21 cellular contexts compared by ENCODE assay signal in the genomic region with DNA sequence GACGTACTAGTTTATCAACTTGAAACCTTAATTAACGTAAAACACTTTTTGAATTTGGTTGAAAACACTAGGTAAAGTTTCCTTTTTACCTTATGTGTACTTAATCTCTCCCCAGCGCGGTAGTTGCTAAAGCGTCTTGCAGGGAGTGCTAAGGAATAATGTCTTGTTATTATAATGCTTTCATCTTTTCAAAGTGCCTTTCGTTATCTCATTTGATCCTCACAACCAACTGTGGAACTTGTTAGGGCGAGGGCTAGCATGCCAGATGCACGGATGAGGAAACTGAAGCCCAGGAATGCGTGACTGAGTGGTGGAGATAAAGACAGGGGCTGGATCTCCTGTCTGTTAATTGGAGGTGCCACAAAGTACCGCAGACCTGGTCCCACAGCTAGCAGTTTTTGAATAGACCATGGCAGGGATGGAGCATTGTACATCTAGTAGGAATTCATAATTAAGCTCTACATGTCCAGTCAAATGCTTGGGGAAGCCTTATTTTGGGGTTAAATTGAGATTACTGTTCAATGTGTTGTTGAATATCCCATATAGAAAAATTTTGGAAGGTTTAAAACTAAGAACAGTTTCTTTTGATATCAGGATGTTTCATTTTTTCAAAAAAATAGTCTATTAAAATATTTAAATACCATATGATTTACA.
"Had no signal": no experiment of that assay in that cellular context is flagged by ENCODE, and none has a peak within 500 bp of the region (broad histone marks: within the 10 kb centered on the region; RNA-seq: fewer than 3 reads in every experiment).

No MANE protein-coding gene starts in this region.

- H3K4me3 ChIP-seq: esophagus squamous epithelium, heart right ventricle, left lung, lower lobe of right lung, ovary, sigmoid colon, thoracic aorta, upper lobe of right lung had no signal

- DNase-seq: activated CD8-positive, alpha-beta memory T cell treated with anti-CD3 and anti-CD28 coated beads, Interleukin-2, amount 10 ng/mL, durations not matched to agents 7 days and 5 days; activated CD8-positive, alpha-beta T cell treated with anti-CD3 and anti-CD28 coated beads, Interleukin-2, amount 10 ng/mL, durations not matched to agents 7 days and 5 days; activated naive CD4-positive, alpha-beta T cell; activated T-cell treated with anti-CD3 and anti-CD28 coated beads, Interleukin-2, amount 50 U/mL, for 48 hours; anterior cingulate cortex; endodermal cell; esophagus squamous epithelium; foreskin melanocyte; heart right ventricle; left lung; lower lobe of right lung; ovary; sigmoid colon; small intestine; stimulated activated CD4-positive, alpha-beta T cell treated with anti-CD3 and anti-CD28 coated beads, Interleukin-4, amount 100 ng/mL, for 24 hours; T-helper 17 cell; upper lobe of right lung had no signal

- H3K36me3 ChIP-seq: esophagus squamous epithelium, heart right ventricle, left lung, lower lobe of right lung, ovary, sigmoid colon, thoracic aorta, upper lobe of right lung had no signal

- ATAC-seq: activated CD8-positive, alpha-beta memory T cell treated with anti-CD3 and anti-CD28 coated beads, Interleukin-2, amount 10 ng/mL, durations not matched to agents 7 days and 5 days; activated CD8-positive, alpha-beta T cell treated with anti-CD3 and anti-CD28 coated beads, Interleukin-2, amount 10 ng/mL, durations not matched to agents 7 days and 5 days; heart right ventricle; left lung; lower lobe of right lung; stimulated activated effector memory CD8-positive, alpha-beta T cell treated with anti-CD3 and anti-CD28 coated beads, Interleukin-12 subunit alpha, Interleukin-12 subunit beta, amount 100 ng/mL, for 72 hours; T-helper 17 cell; upper lobe of right lung; WTC11 had no signal

- H3K4me1 ChIP-seq: esophagus squamous epithelium, heart right ventricle, left lung, lower lobe of right lung, sigmoid colon, upper lobe of right lung had no signal

- H3K27ac ChIP-seq: epithelial cell of prostate, esophagus squamous epithelium, heart right ventricle, left lung, lower lobe of right lung, ovary, sigmoid colon, thoracic aorta, upper lobe of right lung had no signal

- H3K9me3 ChIP-seq: esophagus squamous epithelium, heart right ventricle, left lung, lower lobe of right lung, ovary, sigmoid colon, thoracic aorta, upper lobe of right lung had no signal

- H3K27me3 ChIP-seq: left lung, sigmoid colon, upper lobe of right lung had no signal
